ENCODE assay signal across 1 cellular context in genomic region chr4:40238700-40239548, GRCh38.
TF ChIP-seq lines count a peak whose summit lies in the region.

No MANE protein-coding gene starts in this region.

TF ChIP-seq in GM23338, 12 proteins besides CTCF, POLR2A, EP300 and RAD21 (continued from another document):
- no peak for TF ChIP-seq REST (IDR thresholded peaks at IDR 0.05; ENCODE audit: unreplicated experiment)
- TF ChIP-seq CREB1 (CRISPR knock-in tag; IDR thresholded peaks at IDR 0.05; ENCODE audit: low read depth): no peak
- no peak for TF ChIP-seq JUNB (IDR thresholded peaks at IDR 0.05; ENCODE audit: unreplicated experiment)
- TF ChIP-seq NANOG (IDR thresholded peaks at IDR 0.05; ENCODE audit: borderline replicate concordance): no peak
